ENCODE assay signal across 14 cellular contexts in the genomic region with DNA sequence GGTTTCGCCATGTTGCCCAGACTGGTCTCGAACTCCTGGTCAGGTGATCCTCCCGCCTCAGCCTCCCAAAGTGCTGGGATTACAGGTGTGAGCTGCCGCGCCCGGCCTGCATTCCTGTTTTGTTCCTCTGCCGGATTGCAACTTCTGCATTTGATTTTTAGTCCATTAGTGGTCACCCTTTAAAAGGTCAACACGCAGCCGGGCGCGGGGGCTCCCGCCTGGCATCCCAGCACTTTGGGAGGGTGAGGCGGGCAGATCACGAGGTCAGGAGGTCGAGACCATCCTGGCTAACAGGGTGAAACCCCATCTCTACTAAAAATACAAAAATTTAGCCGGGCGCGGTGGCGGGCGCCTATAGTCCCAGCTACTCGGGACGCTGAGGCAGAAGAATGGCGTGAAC. TPM values are rescaled to one million over a fixed set of nuclear protein-coding genes. Genes with fewer than 3 reads are reported as not detected.
"Had no signal": no experiment of that assay in that cellular context is flagged by ENCODE, and none has a peak within 500 bp of the region (broad histone marks: within the 10 kb centered on the region; RNA-seq: fewer than 3 reads in every experiment).

No MANE protein-coding gene starts in this region.

RNA-seq across cellular contexts. Expression of a gene that starts 33.9 kb away (rescaled TPM):
- total RNA-seq: activated B cell treated with CpG ODN at 0.5 μM for 24 hours had no signal

RNA-seq across cellular contexts. Expression of a gene that starts 50.7 kb away (rescaled TPM):
- total RNA-seq: activated B cell treated with CpG ODN at 0.5 μM for 24 hours; activated CD4-positive, alpha-beta memory T cell treated with anti-CD3 and anti-CD28 coated beads for 36 hours; activated CD4-positive, alpha-beta memory T cell treated with anti-CD3 and anti-CD28 coated beads, Interleukin-2, amount 10 ng/mL, durations not matched to agents 7 days and 5 days; activated CD4-positive, alpha-beta T cell treated with anti-CD3 and anti-CD28 coated beads for 36 hours; activated CD4-positive, alpha-beta T cell treated with anti-CD3 and anti-CD28 coated beads, Interleukin-2, amount 10 ng/mL, durations not matched to agents 24 days and 14 days; activated CD4-positive, alpha-beta T cell treated with anti-CD3 and anti-CD28 coated beads, Interleukin-2, amount 10 ng/mL, durations not matched to agents 7 days and 5 days; activated CD8-positive, alpha-beta memory T cell treated with anti-CD3 and anti-CD28 coated beads for 36 hours; activated CD8-positive, alpha-beta memory T cell treated with anti-CD3 and anti-CD28 coated beads, Interleukin-2, amount 10 ng/mL, durations not matched to agents 7 days and 5 days; activated CD8-positive, alpha-beta T cell treated with anti-CD3 and anti-CD28 coated beads, Interleukin-2, amount 10 ng/mL, durations not matched to agents 7 days and 5 days; T-cell; T-helper 1 cell treated with Interleukin-12 subunit alpha and Interleukin-12 subunit beta and Interleukin-4 antibody, amounts not matched to agents 30 ng/mL and 1 ng/mL, for 36 hours; T-helper 17 cell; T-helper 2 cell treated with Interferon-gamma antibody and Interleukin-4, amounts not matched to agents 100 ng/mL and 5 ng/mL, for 36 hours; WTC11 had no signal
